Comparison of ENCODE assay signal across 8 cellular contexts in the genomic region with DNA sequence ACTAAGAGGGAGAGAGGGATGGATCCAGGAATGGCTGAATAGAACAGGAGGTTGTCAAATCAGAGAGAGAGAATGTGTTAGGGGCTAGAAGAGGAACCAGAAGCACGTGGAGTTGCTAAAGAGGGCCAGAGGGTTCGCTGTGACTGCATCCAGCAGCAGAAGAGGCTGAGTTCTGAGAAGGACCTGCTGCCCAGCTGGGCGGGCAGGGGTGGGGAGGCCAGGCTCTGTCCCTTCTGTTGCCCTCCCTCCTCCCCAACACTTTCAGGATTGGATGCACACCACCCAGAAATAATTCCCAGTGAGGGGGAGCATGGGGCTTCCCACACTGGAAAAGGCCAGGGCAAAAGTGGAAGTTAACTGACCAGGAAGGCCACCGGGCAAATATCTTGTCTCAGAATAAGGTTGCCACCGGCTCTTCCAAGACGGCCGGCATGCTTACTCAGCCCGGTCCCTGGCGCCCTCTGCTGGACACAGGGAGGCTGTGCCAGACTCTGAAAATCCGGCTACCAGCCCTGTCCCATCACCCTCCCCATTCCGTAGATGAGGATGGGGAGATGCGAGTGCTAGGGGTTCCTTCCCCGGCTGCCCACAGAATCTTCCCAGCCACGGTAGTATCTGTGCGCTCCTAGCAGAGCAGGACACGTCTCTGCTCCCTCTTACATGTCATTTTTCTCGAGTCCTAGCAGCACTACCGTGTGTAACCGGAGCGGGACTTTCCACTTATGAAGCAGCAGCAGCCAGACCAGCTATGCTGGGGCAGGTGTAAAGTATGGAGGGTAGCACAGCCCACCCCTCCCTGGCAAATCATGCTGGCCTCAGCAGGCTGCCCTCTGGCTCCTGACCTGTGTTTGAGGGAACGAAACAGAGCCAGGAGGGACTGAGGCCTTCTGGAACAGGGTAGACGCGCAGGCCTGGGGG. TPM values are rescaled to one million over a fixed set of nuclear protein-coding genes. Genes with fewer than 3 reads are reported as not detected.
DNase-seq lines count a peak whose midpoint lies in the region; ATAC-seq and TF ChIP-seq lines count a peak whose summit lies in the region.

No MANE protein-coding gene starts in this region.

- no peaks in the 10 kb centered on the region for H3K79me1 ChIP-seq in H9 (ENCODE audit: insufficient read depth, low read depth, low read length, poor library complexity, severe bottlenecking)

- POLR2A ChIA-PET in CD8-positive, alpha-beta T cell (lab: Charles Lee) = no interaction called here

- no peak overlapping the region for H4K5ac ChIP-seq in H9 (ENCODE audit: insufficient read length, low read depth, low read length)

- no peak overlapping the region for H3K18ac ChIP-seq in H9 (ENCODE audit: insufficient read length, low read depth, low read length)

- DNase-seq in CD8-positive, alpha-beta T cell = peak; percentile 72 to 92 (median 88)
- DNase-seq in H9 = peak; percentile 87
- DNase-seq in NCI-H2171 treated with DMSO at 0.1 percent for 48 hours (lab: John Stamatoyannopoulos, UW) = peak; percentile 54
- DNase-seq in activated CD4-positive, alpha-beta T cell treated with anti-CD3 and anti-CD28 coated beads for 4 hours = peak; percentile 84 to 90
- DNase-seq in cerebellum (ENCODE audit: low spot score) = peak; percentile 89
- DNase-seq in stimulated activated CD4-positive, alpha-beta T cell treated with anti-CD3 and anti-CD28 coated beads, Interleukin-1b, Interleukin-23, amount 100 ng/mL, for 48 hours = peak; percentile 82

- H3K9me3 Mint-ChIP-seq in CD8-positive, alpha-beta T cell = no peaks in the 10 kb centered on the region
- H3K9me3 Mint-ChIP-seq in H9 = peaks cover 0 to 2% of the 10 kb centered on the region in 2 experiments; a peak in 1 of 5 replicates

- no peak overlapping the region for H2BK15ac ChIP-seq in H9 (ENCODE audit: low read depth, low read length)

- intact Hi-C loops in CD8-positive, alpha-beta T cell (cut with DNase I, micrococcal nuclease) = loop anchor here (1.0 to 5.0 kb wide), 10 partner anchors 19 to 850 kb away; no protein-coding TSS in a partner anchor

- peak; percentile 86 for TF ChIP-seq CTCF in CD8-positive, alpha-beta T cell (IDR thresholded peaks at IDR 0.05)
- peak; percentile 97 for TF ChIP-seq CTCF in H9 (conservative IDR thresholded peaks at IDR 0.05)

- no peak overlapping the region for H3K27ac ChIP-seq in CD8-positive, alpha-beta T cell (ENCODE audit: low read depth, low read length)
- H3K27ac ChIP-seq in H9 (ENCODE audit: insufficient read length, low read depth, low read length) (no peak overlapping the region), layer of hippocampus (ENCODE audit: low read depth, low read length) (peak overlapping the region; percentile 49)

- no peak overlapping the region for H2BK5ac ChIP-seq in H9 (ENCODE audit: insufficient read length, low read length)

- no peak overlapping the region for H3K9ac ChIP-seq in H9 (ENCODE audit: extremely low read depth, insufficient read length, low read length)

- no peaks in the 10 kb centered on the region for H3K36me3 Mint-ChIP-seq in CD8-positive, alpha-beta T cell
- peaks cover 0 to 3% (median 0%) of the 10 kb centered on the region in 3 experiments; a peak in 1 of 7 replicates for H3K36me3 Mint-ChIP-seq in H9 (ENCODE audit: insufficient read depth in 1 of 3, low read depth in 3 of 3)

- H3K4me1 Mint-ChIP-seq in CD8-positive, alpha-beta T cell (ENCODE audit: low read depth) = peaks cover 1% of the 10 kb centered on the region
- H3K4me1 Mint-ChIP-seq in H9 = peaks cover 36 to 46% of the 10 kb centered on the region in 2 experiments

- H3K27me3 Mint-ChIP-seq in CD8-positive, alpha-beta T cell (ENCODE audit: low read depth) = no peaks in the 10 kb centered on the region
- peaks cover 15% of the 10 kb centered on the region for H3K27me3 Mint-ChIP-seq in H9 (ENCODE audit: low read depth)

- H3K9me3 ChIP-seq in CD8-positive, alpha-beta T cell (ENCODE audit: low read length) = no peaks in the 10 kb centered on the region
- no peaks in the 10 kb centered on the region for H3K9me3 ChIP-seq in H9 (ENCODE audit: control insufficient read depth, low read depth, low read length)

- CTCF ChIA-PET in CD8-positive, alpha-beta T cell (lab: Charles Lee) = interaction anchor here (0.6 to 7.5 kb wide), 9 partner anchors 9 to 274 kb away, joined by 3 to 127 read pairs (median 4); no protein-coding TSS in a partner anchor

- H3T11ph ChIP-seq in H9 (ENCODE audit: low read length) = no peak overlapping the region

- peak; percentile 99 for ATAC-seq in CD8-positive, alpha-beta T cell
- ATAC-seq in HG03025 (IDR thresholded peaks at IDR 0.05; ENCODE audit: low FRiP score, unreplicated experiment) = no peak

- H3K4me1 ChIP-seq in CD8-positive, alpha-beta T cell (ENCODE audit: insufficient read depth, low read length) = no peaks in the 10 kb centered on the region
- H3K4me1 ChIP-seq in H9 (ENCODE audit: insufficient read depth, low read length) = peaks cover 14% of the 10 kb centered on the region; the same call in 1 of the 2 replicates

- H3K23ac ChIP-seq in H9 (ENCODE audit: insufficient read length, low read depth, low read length) = no peak overlapping the region

- no peak overlapping the region for H3K56ac ChIP-seq in H9 (ENCODE audit: insufficient read length, low read depth, low read length)

- H3K4me3 ChIP-seq in CD8-positive, alpha-beta T cell (ENCODE audit: low read depth, low read length) = no peak overlapping the region

- H3K14ac ChIP-seq in H9 (ENCODE audit: insufficient read depth, low read length) = no peak overlapping the region

- H4K20me1 ChIP-seq in H9 (ENCODE audit: control insufficient read depth, insufficient read depth, insufficient read length) = no peaks in the 10 kb centered on the region

- H4K8ac ChIP-seq in H9 (replicated peaks; ENCODE audit: insufficient read length, low read depth, low read length) = no peak overlapping the region

- H2BK120ac ChIP-seq in H9 (ENCODE audit: low read depth, low read length, poor library complexity, severe bottlenecking) = no peak overlapping the region

- H3K27me3 ChIP-seq in CD8-positive, alpha-beta T cell (ENCODE audit: insufficient read depth, low read length) = no peaks in the 10 kb centered on the region
- H3K27me3 ChIP-seq in H9 (ENCODE audit: insufficient read depth, low read length) (no peaks in the 10 kb centered on the region), layer of hippocampus (ENCODE audit: control insufficient read depth, insufficient read depth, low read length) (no peaks in the 10 kb centered on the region)

- H3K23me2 ChIP-seq in H9 (ENCODE audit: insufficient read length, low read depth, low read length, poor library complexity, severe bottlenecking) = no peaks in the 10 kb centered on the region

- H2AFZ ChIP-seq in H9 (ENCODE audit: low read length) = no peak overlapping the region

- H3K79me2 ChIP-seq in H9 (ENCODE audit: insufficient read depth, low read length) = no peaks in the 10 kb centered on the region

- no peak overlapping the region for H2AK5ac ChIP-seq in H9 (ENCODE audit: insufficient read length, low read length)

- no peak overlapping the region for H2BK12ac ChIP-seq in H9 (ENCODE audit: insufficient read length, low read depth, low read length)

- no peak overlapping the region for H2BK20ac ChIP-seq in H9 (ENCODE audit: low read depth, low read length, poor library complexity, severe bottlenecking)

- H3K27ac Mint-ChIP-seq in CD8-positive, alpha-beta T cell = no peak overlapping the region
- H3K27ac Mint-ChIP-seq in H9 = peak overlapping the region in 1 of 3 experiments; percentile 74; a peak in 1 of 7 replicates

- H3K36me3 ChIP-seq in CD8-positive, alpha-beta T cell (ENCODE audit: insufficient read depth, low read length) = no peaks in the 10 kb centered on the region

- H3K4me2 ChIP-seq in H9 (ENCODE audit: insufficient read depth, insufficient read length, low read length) = no peak overlapping the region

- H4K91ac ChIP-seq in H9 (ENCODE audit: insufficient read length, low read depth, low read length) = no peak overlapping the region

- H3K4ac ChIP-seq in H9 (ENCODE audit: low read depth, low read length) = no peak overlapping the region

- WGBS in H9 (ENCODE audit: extremely low coverage, insufficient read length, low lambda C conversion rate) = no CpG with 5 or more reads among the region's 23 CpGs

- no peak overlapping the region for H3K4me3 Mint-ChIP-seq in CD8-positive, alpha-beta T cell
- H3K4me3 Mint-ChIP-seq in H9 = no peak overlapping the region; a peak in 1 of 5 replicates

RNA-seq across cellular contexts. Expression of gene A3GALT2, which starts 46.8 kb away (rescaled TPM):
- not detected for total RNA-seq in CD8-positive, alpha-beta T cell
- total RNA-seq in H9 (2021) (not detected in 2 replicates), cerebellum (not detected)
